In the genomic region with DNA sequence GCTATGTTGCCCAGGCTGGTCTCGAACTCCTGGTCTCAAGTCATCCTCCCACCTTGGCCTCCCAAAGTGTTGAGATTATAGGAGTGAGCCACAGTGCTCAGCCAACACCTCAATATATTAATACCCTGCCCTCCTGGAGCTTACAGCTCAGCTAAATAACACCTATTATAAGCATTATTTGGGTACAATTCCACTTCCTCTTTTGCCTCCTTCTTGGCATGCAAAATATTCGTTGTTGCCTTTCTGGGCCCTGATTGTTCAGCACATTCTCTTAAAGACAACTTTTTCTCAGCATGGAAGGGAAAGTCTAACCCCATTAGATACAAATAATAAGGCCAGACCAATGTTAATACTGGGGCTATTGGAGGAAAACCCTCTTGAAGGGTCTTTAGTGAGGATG, we compare ENCODE assay signal across 15 cellular contexts. TPM values are rescaled to one million over a fixed set of nuclear protein-coding genes. Genes with fewer than 3 reads are reported as not detected.
DNase-seq lines count a peak whose midpoint lies in the region; ATAC-seq, FAIRE-seq and TF ChIP-seq lines count a peak whose summit lies in the region.
"Had no signal": no experiment of that assay in that cellular context is flagged by ENCODE, and none has a peak within 500 bp of the region (broad histone marks: within the 10 kb centered on the region; RNA-seq: fewer than 3 reads in every experiment).

No MANE protein-coding gene starts in this region.

- H3K27ac ChIP-seq in PC-9 (no peak overlapping the region), endothelial cell of umbilical vein (ENCODE audit: insufficient read depth, low read depth, low read length) (no peak overlapping the region)
- H3K27ac ChIP-seq: ascending aorta, colonic mucosa, gastrocnemius medialis had no signal

- H3K9me3 ChIP-seq in PC-9 (ENCODE audit: insufficient read depth, low read depth), result no peaks in the 10 kb centered on the region
- no peaks in the 10 kb centered on the region for H3K9me3 ChIP-seq in endothelial cell of umbilical vein (replicated peaks; ENCODE audit: control insufficient read depth, insufficient read depth, low read length)
- H3K9me3 ChIP-seq: ascending aorta, colonic mucosa, gastrocnemius medialis, sigmoid colon had no signal

- peaks cover 46% of the 10 kb centered on the region for H3K4me1 Mint-ChIP-seq in stimulated activated memory B cell treated with anti-CD40 and anti-IgM and Interleukin-4, amounts not matched to agents 10 μg/mL and 1 μg/mL and 100 μg/mL, for 72 hours
- H3K4me1 Mint-ChIP-seq in activated CD4-positive, alpha-beta memory T cell treated with anti-CD3 and anti-CD28 coated beads for 36 hours (ENCODE audit: low read depth), result peaks cover 6% of the 10 kb centered on the region

- no peak for TF ChIP-seq POLR2A in GM12892 (IDR thresholded peaks at IDR 0.05; ENCODE audit: low read depth, low read length)
- no peak for TF ChIP-seq POLR2A in endothelial cell of umbilical vein (IDR thresholded peaks at IDR 0.05; ENCODE audit: low read depth, low read length)

- H3K27me3 ChIP-seq in PC-9 (ENCODE audit: insufficient read depth, low read depth), result no peaks in the 10 kb centered on the region
- no peaks in the 10 kb centered on the region for H3K27me3 ChIP-seq in endothelial cell of umbilical vein (ENCODE audit: control insufficient read depth in 2 of 2, insufficient read depth in 2 of 2, low read length in 2 of 2)
- H3K27me3 ChIP-seq: ascending aorta, colonic mucosa, gastrocnemius medialis, sigmoid colon had no signal

- POLR2A ChIA-PET in PC-9 (lab: Charles Lee; ENCODE audit: unreplicated experiment), result no interaction called here
- POLR2A ChIA-PET in endothelial cell of umbilical vein (lab: Charles Lee), result interaction anchor here (0.7 kb wide), 1 partner anchor 79 kb away, joined by 6 read pairs; no protein-coding TSS in a partner anchor
- POLR2A ChIA-PET in activated CD4-positive, alpha-beta memory T cell treated with anti-CD3 and anti-CD28 coated beads for 36 hours (lab: Charles Lee), result no interaction called here
- POLR2A ChIA-PET in HEK293T (lab: Yijun Ruan, JAX), result no interaction called here

- no TSS peak for BruUV-seq in PC-9 (replicated peaks; lab: Mats Ljungman, UMichigan)
- BruUV-seq in endothelial cell of umbilical vein (replicated peaks; lab: Mats Ljungman, UMichigan), result no TSS peak

- no peaks in the 10 kb centered on the region for H3K9me2 ChIP-seq in PC-9 (ENCODE audit: insufficient read depth)

- FAIRE-seq in GM12892 (lab: Jason Lieb, UNC) (peak; percentile 56), endothelial cell of umbilical vein (lab: Jason Lieb, UNC) (peak; percentile 61)
- FAIRE-seq: D721Med had no signal

- H3K9me1 ChIP-seq in endothelial cell of umbilical vein (replicated peaks; ENCODE audit: control insufficient read depth, extremely low read depth, insufficient read depth, low read length), result no peaks in the 10 kb centered on the region

- H3K4me2 ChIP-seq in PC-9 (peak overlapping the region; percentile 80; the same call in 1 of the 2 replicates), endothelial cell of umbilical vein (ENCODE audit: insufficient read depth, low read length) (no peak overlapping the region)

- ATAC-seq in stimulated activated memory B cell treated with anti-CD40 and anti-IgM and Interleukin-4, amounts not matched to agents 10 μg/mL and 1 μg/mL and 100 μg/mL, for 72 hours, result no peak
- ATAC-seq: gastrocnemius medialis had no signal

- H3K79me2 ChIP-seq in PC-9 (ENCODE audit: low read depth) (peaks cover 27% of the 10 kb centered on the region), endothelial cell of umbilical vein (ENCODE audit: control insufficient read depth, insufficient read depth, low read length) (no peaks in the 10 kb centered on the region)

- intact Hi-C loops in PC-9 (cut with micrococcal nuclease; ENCODE audit: unreplicated experiment) (no loop called here), endothelial cell of umbilical vein (cut with micrococcal nuclease) (no loop called here)
- intact Hi-C loops in activated CD4-positive, alpha-beta memory T cell treated with anti-CD3 and anti-CD28 coated beads for 36 hours (cut with micrococcal nuclease), result no loop called here

- CTCF ChIA-PET in PC-9 (lab: Charles Lee) (no interaction called here), endothelial cell of umbilical vein (lab: Charles Lee) (no interaction called here), HEK293T (lab: Yijun Ruan, JAX) (no interaction called here)
- CTCF ChIA-PET in activated CD4-positive, alpha-beta memory T cell treated with anti-CD3 and anti-CD28 coated beads for 36 hours (lab: Charles Lee), result no interaction called here

- H3F3A ChIP-seq in PC-9 (ENCODE audit: insufficient read depth, low read depth), result peaks cover 10% of the 10 kb centered on the region

- H4K20me1 ChIP-seq in PC-9 (ENCODE audit: insufficient read depth), result no peaks in the 10 kb centered on the region
- H4K20me1 ChIP-seq in endothelial cell of umbilical vein (replicated peaks; ENCODE audit: control insufficient read depth, extremely low read depth, insufficient read depth, low read length), result no peaks in the 10 kb centered on the region

- DNase-seq in GM12892 (ENCODE audit: insufficient read length), result no peak
- DNase-seq in PC-9, result no peak
- DNase-seq in endothelial cell of umbilical vein (ENCODE audit: low read depth, low spot score), result no peak
- DNase-seq in activated CD4-positive, alpha-beta memory T cell treated with anti-CD3 and anti-CD28 coated beads for 36 hours, result no peak
- DNase-seq in HEK293T (ENCODE audit: extremely low spot score), result no peak
- DNase-seq in G401 (ENCODE audit: low spot score), result no peak
- DNase-seq: activated naive CD4-positive, alpha-beta T cell; colonic mucosa; gastrocnemius medialis; SHP77; stimulated activated CD4-positive, alpha-beta T cell treated with anti-CD3 and anti-CD28 coated beads, Interleukin-1b, Interleukin-23, amount 100 ng/mL, for 48 hours had no signal

- H3K27ac Mint-ChIP-seq in stimulated activated memory B cell treated with anti-CD40 and anti-IgM and Interleukin-4, amounts not matched to agents 10 μg/mL and 1 μg/mL and 100 μg/mL, for 72 hours, result peak overlapping the region; percentile 62
- H3K27ac Mint-ChIP-seq in activated CD4-positive, alpha-beta memory T cell treated with anti-CD3 and anti-CD28 coated beads for 36 hours, result no peak overlapping the region

- H3K4me1 ChIP-seq in PC-9 (replicated peaks; ENCODE audit: insufficient read depth) (peaks cover 27% of the 10 kb centered on the region), endothelial cell of umbilical vein (ENCODE audit: control insufficient read depth, extremely low read depth, insufficient read depth, low read length) (peaks cover 16% of the 10 kb centered on the region)

- H3K9ac ChIP-seq in endothelial cell of umbilical vein (replicated peaks; ENCODE audit: extremely low read depth, insufficient read depth, low read length), result no peak overlapping the region

- H3K4me3 Mint-ChIP-seq in stimulated activated memory B cell treated with anti-CD40 and anti-IgM and Interleukin-4, amounts not matched to agents 10 μg/mL and 1 μg/mL and 100 μg/mL, for 72 hours, result no peak overlapping the region
- H3K4me3 Mint-ChIP-seq in activated CD4-positive, alpha-beta memory T cell treated with anti-CD3 and anti-CD28 coated beads for 36 hours, result no peak overlapping the region

- in situ Hi-C loops in G401 (cut with HindIII; ENCODE audit: low sequenced_read_pairs), result no loop called here

- no peaks in the 10 kb centered on the region for H3K27me3 Mint-ChIP-seq in stimulated activated memory B cell treated with anti-CD40 and anti-IgM and Interleukin-4, amounts not matched to agents 10 μg/mL and 1 μg/mL and 100 μg/mL, for 72 hours
- no peaks in the 10 kb centered on the region for H3K27me3 Mint-ChIP-seq in activated CD4-positive, alpha-beta memory T cell treated with anti-CD3 and anti-CD28 coated beads for 36 hours

- H3K36me3 Mint-ChIP-seq in stimulated activated memory B cell treated with anti-CD40 and anti-IgM and Interleukin-4, amounts not matched to agents 10 μg/mL and 1 μg/mL and 100 μg/mL, for 72 hours, result no peaks in the 10 kb centered on the region
- H3K36me3 Mint-ChIP-seq in activated CD4-positive, alpha-beta memory T cell treated with anti-CD3 and anti-CD28 coated beads for 36 hours, result no peaks in the 10 kb centered on the region

- TF ChIP-seq CTCF in PC-9 (conservative IDR thresholded peaks at IDR 0.05), result no peak
- no peak for TF ChIP-seq CTCF in endothelial cell of umbilical vein (IDR thresholded peaks at IDR 0.05; ENCODE audit: extremely low read depth in 1 of 2, insufficient read depth in 1 of 2, low read depth in 1 of 2, low read length in 2 of 2)

- H2AFZ ChIP-seq in PC-9 (no peak overlapping the region), endothelial cell of umbilical vein (ENCODE audit: low read depth, low read length) (no peak overlapping the region)

- dilution Hi-C loops in endothelial cell of umbilical vein (cut with MboI; ENCODE audit: extremely low pct_ligation_motif_present, low sequenced_read_pairs), result no loop called here

- H3K9me3 Mint-ChIP-seq in stimulated activated memory B cell treated with anti-CD40 and anti-IgM and Interleukin-4, amounts not matched to agents 10 μg/mL and 1 μg/mL and 100 μg/mL, for 72 hours, result no peaks in the 10 kb centered on the region
- H3K9me3 Mint-ChIP-seq in activated CD4-positive, alpha-beta memory T cell treated with anti-CD3 and anti-CD28 coated beads for 36 hours, result no peaks in the 10 kb centered on the region

- no peak overlapping the region for H3K4me3 ChIP-seq in PC-9
- H3K4me3 ChIP-seq in endothelial cell of umbilical vein (replicated peaks in 1 of 3; ENCODE audit: insufficient read depth in 1 of 3, low read depth in 1 of 3, low read length in 3 of 3), result no peak overlapping the region
- H3K4me3 ChIP-seq: ascending aorta, colonic mucosa, gastrocnemius medialis, sigmoid colon had no signal

- H3K36me3 ChIP-seq in PC-9 (ENCODE audit: low read depth) (no peaks in the 10 kb centered on the region), endothelial cell of umbilical vein (ENCODE audit: control insufficient read depth in 2 of 2, extremely low read depth in 1 of 2, insufficient read depth in 2 of 2, low read length in 2 of 2) (no peaks in the 10 kb centered on the region)
- H3K36me3 ChIP-seq: ascending aorta, colonic mucosa, gastrocnemius medialis had no signal

RNA-seq across cellular contexts. Expression of gene PAQR7, which starts 2.8 kb away (rescaled TPM):
- 6.6 TPM for polyA plus RNA-seq in GM12892 (2012; ENCODE audit: missing spikeins)
- total RNA-seq in PC-9 (2021), result 30.2 and 34.0 TPM in 2 replicates
- 8.4 and 9.1 TPM in 2 replicates for total RNA-seq in endothelial cell of umbilical vein
- polyA plus RNA-seq in endothelial cell of umbilical vein, result 10.8 and 12.1 TPM in 2 replicates
- 6.2 and 6.3 TPM in 2 replicates for polyA plus RNA-seq in endothelial cell of umbilical vein (2011; cell fraction: cytosol; rRNA removed)
- 9.5 and 10.9 TPM in 2 replicates for polyA plus RNA-seq in endothelial cell of umbilical vein (2011; cell fraction: nucleus; rRNA removed)
- polyA plus RNA-seq in endothelial cell of umbilical vein (2012), result 7.2 and 9.7 TPM in 2 replicates
- 13.2 and 15.0 TPM in 2 replicates for polyA minus RNA-seq in endothelial cell of umbilical vein
- 8.3 TPM for polyA minus RNA-seq in endothelial cell of umbilical vein (2011; cell fraction: cytosol; rRNA and poly(A)+ RNA removed)
- 3.4 and 4.4 TPM in 2 replicates for polyA minus RNA-seq in endothelial cell of umbilical vein (2011; cell fraction: nucleus; rRNA and poly(A)+ RNA removed)
- total RNA-seq in activated CD4-positive, alpha-beta memory T cell treated with anti-CD3 and anti-CD28 coated beads for 36 hours, result 1 to 10 TPM; 4.1 to 4.2 TPM
- 17.4 and 18.3 TPM in 2 replicates for total RNA-seq in G401 (2014; rRNA removed; shearing (Covaris generic))

RNA-seq across cellular contexts. Expression of gene AUNIP, which starts 13.5 kb away (rescaled TPM):
- 4.7 TPM for polyA plus RNA-seq in GM12892 (2012; ENCODE audit: missing spikeins)
- total RNA-seq in PC-9 (2021), result 11.0 and 11.3 TPM in 2 replicates
- total RNA-seq in endothelial cell of umbilical vein, result 4.5 and 4.8 TPM in 2 replicates
- 1.6 and 1.8 TPM in 2 replicates for polyA plus RNA-seq in endothelial cell of umbilical vein
- 2.9 and 3.2 TPM in 2 replicates for polyA plus RNA-seq in endothelial cell of umbilical vein (2011; cell fraction: cytosol; rRNA removed)
- 1.3 and 1.7 TPM in 2 replicates for polyA plus RNA-seq in endothelial cell of umbilical vein (2011; cell fraction: nucleus; rRNA removed)
- 1.7 and 2.8 TPM in 2 replicates for polyA plus RNA-seq in endothelial cell of umbilical vein (2012)
- 1.6 and 3.0 TPM in 2 replicates for polyA minus RNA-seq in endothelial cell of umbilical vein
- polyA minus RNA-seq in endothelial cell of umbilical vein (2011; cell fraction: cytosol; rRNA and poly(A)+ RNA removed), result 12.4 TPM
- 1.9 and 2.6 TPM in 2 replicates for polyA minus RNA-seq in endothelial cell of umbilical vein (2011; cell fraction: nucleus; rRNA and poly(A)+ RNA removed)
- 10 to 100 TPM in 1 of 2 experiments, 1 to 10 TPM in 1; 7.8 to 10.1 TPM for total RNA-seq in activated CD4-positive, alpha-beta memory T cell treated with anti-CD3 and anti-CD28 coated beads for 36 hours
- 28.9 and 29.4 TPM in 2 replicates for total RNA-seq in G401 (2014; rRNA removed; shearing (Covaris generic))
- total RNA-seq: ascending aorta, gastrocnemius medialis, sigmoid colon had no signal

RNA-seq across cellular contexts. Expression of gene STMN1, which starts 33.5 kb away (rescaled TPM):
- polyA plus RNA-seq in GM12892 (2012; ENCODE audit: missing spikeins), result 335 TPM
- total RNA-seq in PC-9 (2021) (302 and 349 TPM in 2 replicates), endothelial cell of umbilical vein (491 and 503 TPM in 2 replicates)
- 63.6 and 102 TPM in 2 replicates for polyA plus RNA-seq in endothelial cell of umbilical vein
- polyA plus RNA-seq in endothelial cell of umbilical vein (2011; cell fraction: cytosol; rRNA removed), result 195 and 223 TPM in 2 replicates
- polyA plus RNA-seq in endothelial cell of umbilical vein (2011; cell fraction: nucleus; rRNA removed), result 163 and 235 TPM in 2 replicates
- 303 and 405 TPM in 2 replicates for polyA plus RNA-seq in endothelial cell of umbilical vein (2012)
- 34.4 and 40.5 TPM in 2 replicates for polyA minus RNA-seq in endothelial cell of umbilical vein
- polyA minus RNA-seq in endothelial cell of umbilical vein (2011; cell fraction: cytosol; rRNA and poly(A)+ RNA removed), result 31.1 TPM
- polyA minus RNA-seq in endothelial cell of umbilical vein (2011; cell fraction: nucleus; rRNA and poly(A)+ RNA removed), result 47.4 and 65.3 TPM in 2 replicates
- total RNA-seq in activated CD4-positive, alpha-beta memory T cell treated with anti-CD3 and anti-CD28 coated beads for 36 hours, result 100 to 1,000 TPM; 619 to 630 TPM
- total RNA-seq in G401 (2014; rRNA removed; shearing (Covaris generic)), result 130 and 147 TPM in 2 replicates

RNA-seq across cellular contexts. Expression of gene MTFR1L, which starts 53.0 kb away (rescaled TPM):
- 35.9 TPM for polyA plus RNA-seq in GM12892 (2012; ENCODE audit: missing spikeins)
- 40.9 and 41.7 TPM in 2 replicates for total RNA-seq in PC-9 (2021)
- total RNA-seq in endothelial cell of umbilical vein, result 33.8 and 34.8 TPM in 2 replicates
- polyA plus RNA-seq in endothelial cell of umbilical vein, result 39.1 and 45.5 TPM in 2 replicates
- 31.5 and 35.7 TPM in 2 replicates for polyA plus RNA-seq in endothelial cell of umbilical vein (2011; cell fraction: cytosol; rRNA removed)
- 97.4 and 105 TPM in 2 replicates for polyA plus RNA-seq in endothelial cell of umbilical vein (2011; cell fraction: nucleus; rRNA removed)
- 25.5 and 28.3 TPM in 2 replicates for polyA plus RNA-seq in endothelial cell of umbilical vein (2012)
- 29.6 and 40.0 TPM in 2 replicates for polyA minus RNA-seq in endothelial cell of umbilical vein
- 6.1 TPM for polyA minus RNA-seq in endothelial cell of umbilical vein (2011; cell fraction: cytosol; rRNA and poly(A)+ RNA removed)
- 13.8 and 20.4 TPM in 2 replicates for polyA minus RNA-seq in endothelial cell of umbilical vein (2011; cell fraction: nucleus; rRNA and poly(A)+ RNA removed)
- total RNA-seq in activated CD4-positive, alpha-beta memory T cell treated with anti-CD3 and anti-CD28 coated beads for 36 hours, result 10 to 100 TPM; 28.0 to 31.1 TPM
- total RNA-seq in G401 (2014; rRNA removed; shearing (Covaris generic)), result 21.0 and 32.6 TPM in 2 replicates
